In the genomic region with DNA sequence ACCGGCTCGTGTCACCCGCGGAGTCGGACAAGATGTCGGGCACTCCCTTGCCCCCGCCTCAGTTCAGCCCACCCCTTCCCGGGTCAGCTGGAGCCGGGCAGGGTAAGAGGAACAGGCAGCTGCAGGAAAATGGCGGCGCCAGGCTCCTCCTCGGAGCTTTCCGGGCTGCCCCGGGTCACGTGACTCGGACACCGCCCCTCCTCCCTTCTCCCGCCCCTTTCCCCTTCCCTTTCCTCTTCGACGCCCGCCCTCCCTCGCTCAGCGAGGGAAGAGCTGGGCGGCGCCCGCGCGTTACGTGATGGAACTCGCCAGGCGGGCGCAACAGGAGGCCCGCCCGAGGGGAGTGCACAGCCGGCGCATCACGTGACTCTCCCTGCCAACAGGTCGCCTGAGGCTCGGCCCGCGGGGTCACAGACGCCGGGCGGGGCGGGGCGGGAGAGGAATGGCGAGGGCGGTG, we compare ENCODE assay signal across 1 cellular context.
A peak's percentile ranks its signal among the peaks of the same experiment; 100 is the strongest.
TF ChIP-seq lines count a peak whose summit lies in the region.

A gene with protein sequence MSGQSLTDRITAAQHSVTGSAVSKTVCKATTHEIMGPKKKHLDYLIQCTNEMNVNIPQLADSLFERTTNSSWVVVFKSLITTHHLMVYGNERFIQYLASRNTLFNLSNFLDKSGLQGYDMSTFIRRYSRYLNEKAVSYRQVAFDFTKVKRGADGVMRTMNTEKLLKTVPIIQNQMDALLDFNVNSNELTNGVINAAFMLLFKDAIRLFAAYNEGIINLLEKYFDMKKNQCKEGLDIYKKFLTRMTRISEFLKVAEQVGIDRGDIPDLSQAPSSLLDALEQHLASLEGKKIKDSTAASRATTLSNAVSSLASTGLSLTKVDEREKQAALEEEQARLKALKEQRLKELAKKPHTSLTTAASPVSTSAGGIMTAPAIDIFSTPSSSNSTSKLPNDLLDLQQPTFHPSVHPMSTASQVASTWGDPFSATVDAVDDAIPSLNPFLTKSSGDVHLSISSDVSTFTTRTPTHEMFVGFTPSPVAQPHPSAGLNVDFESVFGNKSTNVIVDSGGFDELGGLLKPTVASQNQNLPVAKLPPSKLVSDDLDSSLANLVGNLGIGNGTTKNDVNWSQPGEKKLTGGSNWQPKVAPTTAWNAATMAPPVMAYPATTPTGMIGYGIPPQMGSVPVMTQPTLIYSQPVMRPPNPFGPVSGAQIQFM (minus strand): TSS at position 134 of the 457 bp plus-strand sequence. CDS start 304 bp downstream, outside the sequence.

TF ChIP-seq in HepG2, 621 proteins besides CTCF, POLR2A, EP300 and RAD21 (continued from another document and continues in another):
- peak; percentile 99 for TF ChIP-seq RAD51 (IDR thresholded peaks at IDR 0.05; ENCODE audit: borderline replicate concordance)
- TF ChIP-seq ZNF253 (CRISPR knock-in tag; IDR thresholded peaks at IDR 0.05; ENCODE audit: borderline replicate concordance), result no peak
- TF ChIP-seq, protein P1, sequence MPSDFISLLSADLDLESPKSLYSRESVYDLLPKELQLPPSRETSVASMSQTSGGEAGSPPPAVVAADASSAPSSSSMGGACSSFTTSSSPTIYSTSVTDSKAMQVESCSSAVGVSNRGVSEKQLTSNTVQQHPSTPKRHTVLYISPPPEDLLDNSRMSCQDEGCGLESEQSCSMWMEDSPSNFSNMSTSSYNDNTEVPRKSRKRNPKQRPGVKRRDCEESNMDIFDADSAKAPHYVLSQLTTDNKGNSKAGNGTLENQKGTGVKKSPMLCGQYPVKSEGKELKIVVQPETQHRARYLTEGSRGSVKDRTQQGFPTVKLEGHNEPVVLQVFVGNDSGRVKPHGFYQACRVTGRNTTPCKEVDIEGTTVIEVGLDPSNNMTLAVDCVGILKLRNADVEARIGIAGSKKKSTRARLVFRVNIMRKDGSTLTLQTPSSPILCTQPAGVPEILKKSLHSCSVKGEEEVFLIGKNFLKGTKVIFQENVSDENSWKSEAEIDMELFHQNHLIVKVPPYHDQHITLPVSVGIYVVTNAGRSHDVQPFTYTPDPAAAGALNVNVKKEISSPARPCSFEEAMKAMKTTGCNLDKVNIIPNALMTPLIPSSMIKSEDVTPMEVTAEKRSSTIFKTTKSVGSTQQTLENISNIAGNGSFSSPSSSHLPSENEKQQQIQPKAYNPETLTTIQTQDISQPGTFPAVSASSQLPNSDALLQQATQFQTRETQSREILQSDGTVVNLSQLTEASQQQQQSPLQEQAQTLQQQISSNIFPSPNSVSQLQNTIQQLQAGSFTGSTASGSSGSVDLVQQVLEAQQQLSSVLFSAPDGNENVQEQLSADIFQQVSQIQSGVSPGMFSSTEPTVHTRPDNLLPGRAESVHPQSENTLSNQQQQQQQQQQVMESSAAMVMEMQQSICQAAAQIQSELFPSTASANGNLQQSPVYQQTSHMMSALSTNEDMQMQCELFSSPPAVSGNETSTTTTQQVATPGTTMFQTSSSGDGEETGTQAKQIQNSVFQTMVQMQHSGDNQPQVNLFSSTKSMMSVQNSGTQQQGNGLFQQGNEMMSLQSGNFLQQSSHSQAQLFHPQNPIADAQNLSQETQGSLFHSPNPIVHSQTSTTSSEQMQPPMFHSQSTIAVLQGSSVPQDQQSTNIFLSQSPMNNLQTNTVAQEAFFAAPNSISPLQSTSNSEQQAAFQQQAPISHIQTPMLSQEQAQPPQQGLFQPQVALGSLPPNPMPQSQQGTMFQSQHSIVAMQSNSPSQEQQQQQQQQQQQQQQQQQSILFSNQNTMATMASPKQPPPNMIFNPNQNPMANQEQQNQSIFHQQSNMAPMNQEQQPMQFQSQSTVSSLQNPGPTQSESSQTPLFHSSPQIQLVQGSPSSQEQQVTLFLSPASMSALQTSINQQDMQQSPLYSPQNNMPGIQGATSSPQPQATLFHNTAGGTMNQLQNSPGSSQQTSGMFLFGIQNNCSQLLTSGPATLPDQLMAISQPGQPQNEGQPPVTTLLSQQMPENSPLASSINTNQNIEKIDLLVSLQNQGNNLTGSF (CRISPR knock-in tag; IDR thresholded peaks at IDR 0.05), result no peak
- TF ChIP-seq ZNF724P (CRISPR knock-in tag; IDR thresholded peaks at IDR 0.05; ENCODE audit: borderline replicate concordance), result peak; percentile 59; the same call in 1 of the 2 replicates
- TF ChIP-seq ZNF496 (CRISPR knock-in tag; IDR thresholded peaks at IDR 0.05; ENCODE audit: insufficient replicate concordance), result no peak
- TF ChIP-seq ZSCAN30 (CRISPR knock-in tag; IDR thresholded peaks at IDR 0.05), result no peak
- peak; percentile 85 for TF ChIP-seq GABPB1 (CRISPR knock-in tag; IDR thresholded peaks at IDR 0.05)
- TF ChIP-seq ZNF136 (CRISPR knock-in tag; IDR thresholded peaks at IDR 0.05; ENCODE audit: low read depth), result 0 out of 2 replicates have a peak, but pooled peaks have one; percentile 57
- TF ChIP-seq BORCS8-MEF2B (CRISPR knock-in tag; IDR thresholded peaks at IDR 0.05), result no peak
- no peak for TF ChIP-seq POLR2AphosphoS2 (IDR thresholded peaks at IDR 0.05; ENCODE audit: low read depth, low read length)
- no peak for TF ChIP-seq ZBTB21 (CRISPR knock-in tag; IDR thresholded peaks at IDR 0.05)
- TF ChIP-seq, protein P2, sequence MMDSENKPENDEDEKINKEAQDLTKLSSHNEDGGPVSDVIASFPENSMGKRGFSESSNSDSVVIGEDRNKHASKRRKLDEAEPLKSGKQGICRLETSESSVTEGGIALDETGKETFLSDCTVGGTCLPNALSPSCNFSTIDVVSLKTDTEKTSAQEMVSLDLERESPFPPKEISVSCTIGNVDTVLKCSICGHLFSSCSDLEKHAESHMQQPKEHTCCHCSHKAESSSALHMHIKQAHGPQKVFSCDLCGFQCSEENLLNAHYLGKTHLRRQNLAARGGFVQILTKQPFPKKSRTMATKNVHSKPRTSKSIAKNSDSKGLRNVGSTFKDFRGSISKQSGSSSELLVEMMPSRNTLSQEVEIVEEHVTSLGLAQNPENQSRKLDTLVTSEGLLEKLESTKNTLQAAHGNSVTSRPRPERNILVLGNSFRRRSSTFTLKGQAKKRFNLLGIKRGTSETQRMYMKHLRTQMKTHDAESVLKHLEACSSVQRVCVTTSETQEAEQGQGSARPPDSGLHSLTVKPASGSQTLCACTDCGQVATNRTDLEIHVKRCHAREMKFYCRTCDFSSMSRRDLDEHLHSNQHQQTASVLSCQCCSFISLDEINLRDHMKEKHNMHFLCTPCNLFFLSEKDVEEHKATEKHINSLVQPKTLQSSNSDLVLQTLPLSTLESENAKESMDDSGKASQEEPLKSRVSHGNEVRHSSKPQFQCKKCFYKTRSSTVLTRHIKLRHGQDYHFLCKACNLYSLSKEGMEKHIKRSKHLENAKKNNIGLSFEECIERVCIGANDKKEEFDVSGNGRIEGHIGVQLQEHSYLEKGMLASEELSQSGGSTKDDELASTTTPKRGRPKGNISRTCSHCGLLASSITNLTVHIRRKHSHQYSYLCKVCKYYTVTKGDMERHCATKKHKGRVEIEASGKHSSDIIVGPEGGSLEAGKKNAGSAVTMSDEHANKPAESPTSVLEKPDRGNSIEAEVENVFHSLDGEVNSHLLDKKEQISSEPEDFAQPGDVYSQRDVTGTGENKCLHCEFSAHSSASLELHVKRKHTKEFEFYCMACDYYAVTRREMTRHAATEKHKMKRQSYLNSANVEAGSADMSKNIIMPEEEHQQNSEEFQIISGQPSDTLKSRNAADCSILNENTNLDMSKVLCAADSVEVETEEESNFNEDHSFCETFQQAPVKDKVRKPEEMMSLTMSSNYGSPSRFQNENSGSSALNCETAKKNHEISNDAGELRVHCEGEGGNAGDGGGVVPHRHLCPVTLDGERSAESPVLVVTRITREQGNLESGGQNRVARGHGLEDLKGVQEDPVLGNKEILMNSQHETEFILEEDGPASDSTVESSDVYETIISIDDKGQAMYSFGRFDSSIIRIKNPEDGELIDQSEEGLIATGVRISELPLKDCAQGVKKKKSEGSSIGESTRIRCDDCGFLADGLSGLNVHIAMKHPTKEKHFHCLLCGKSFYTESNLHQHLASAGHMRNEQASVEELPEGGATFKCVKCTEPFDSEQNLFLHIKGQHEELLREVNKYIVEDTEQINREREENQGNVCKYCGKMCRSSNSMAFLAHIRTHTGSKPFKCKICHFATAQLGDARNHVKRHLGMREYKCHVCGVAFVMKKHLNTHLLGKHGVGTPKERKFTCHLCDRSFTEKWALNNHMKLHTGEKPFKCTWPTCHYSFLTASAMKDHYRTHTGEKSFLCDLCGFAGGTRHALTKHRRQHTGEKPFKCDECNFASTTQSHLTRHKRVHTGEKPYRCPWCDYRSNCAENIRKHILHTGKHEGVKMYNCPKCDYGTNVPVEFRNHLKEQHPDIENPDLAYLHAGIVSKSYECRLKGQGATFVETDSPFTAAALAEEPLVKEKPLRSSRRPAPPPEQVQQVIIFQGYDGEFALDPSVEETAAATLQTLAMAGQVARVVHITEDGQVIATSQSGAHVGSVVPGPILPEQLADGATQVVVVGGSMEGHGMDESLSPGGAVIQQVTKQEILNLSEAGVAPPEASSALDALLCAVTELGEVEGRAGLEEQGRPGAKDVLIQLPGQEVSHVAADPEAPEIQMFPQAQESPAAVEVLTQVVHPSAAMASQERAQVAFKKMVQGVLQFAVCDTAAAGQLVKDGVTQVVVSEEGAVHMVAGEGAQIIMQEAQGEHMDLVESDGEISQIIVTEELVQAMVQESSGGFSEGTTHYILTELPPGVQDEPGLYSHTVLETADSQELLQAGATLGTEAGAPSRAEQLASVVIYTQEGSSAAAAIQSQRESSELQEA (CRISPR knock-in tag; IDR thresholded peaks at IDR 0.05; ENCODE audit: not compliant biosample characterization), result no peak
- TF ChIP-seq MAZ (IDR thresholded peaks at IDR 0.05; ENCODE audit: borderline replicate concordance, low read depth, low read length), result peak; percentile 85
- peak; percentile 82 for TF ChIP-seq MAZ (CRISPR knock-in tag; IDR thresholded peaks at IDR 0.05; ENCODE audit: low read depth)
- TF ChIP-seq, protein P3, sequence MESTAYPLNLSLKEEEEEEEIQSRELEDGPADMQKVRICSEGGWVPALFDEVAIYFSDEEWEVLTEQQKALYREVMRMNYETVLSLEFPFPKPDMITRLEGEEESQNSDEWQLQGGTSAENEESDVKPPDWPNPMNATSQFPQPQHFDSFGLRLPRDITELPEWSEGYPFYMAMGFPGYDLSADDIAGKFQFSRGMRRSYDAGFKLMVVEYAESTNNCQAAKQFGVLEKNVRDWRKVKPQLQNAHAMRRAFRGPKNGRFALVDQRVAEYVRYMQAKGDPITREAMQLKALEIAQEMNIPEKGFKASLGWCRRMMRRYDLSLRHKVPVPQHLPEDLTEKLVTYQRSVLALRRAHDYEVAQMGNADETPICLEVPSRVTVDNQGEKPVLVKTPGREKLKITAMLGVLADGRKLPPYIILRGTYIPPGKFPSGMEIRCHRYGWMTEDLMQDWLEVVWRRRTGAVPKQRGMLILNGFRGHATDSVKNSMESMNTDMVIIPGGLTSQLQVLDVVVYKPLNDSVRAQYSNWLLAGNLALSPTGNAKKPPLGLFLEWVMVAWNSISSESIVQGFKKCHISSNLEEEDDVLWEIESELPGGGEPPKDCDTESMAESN (CRISPR knock-in tag; conservative IDR thresholded peaks at IDR 0.05), result no peak; the same call in 1 of the 2 replicates
- TF ChIP-seq, protein P4, sequence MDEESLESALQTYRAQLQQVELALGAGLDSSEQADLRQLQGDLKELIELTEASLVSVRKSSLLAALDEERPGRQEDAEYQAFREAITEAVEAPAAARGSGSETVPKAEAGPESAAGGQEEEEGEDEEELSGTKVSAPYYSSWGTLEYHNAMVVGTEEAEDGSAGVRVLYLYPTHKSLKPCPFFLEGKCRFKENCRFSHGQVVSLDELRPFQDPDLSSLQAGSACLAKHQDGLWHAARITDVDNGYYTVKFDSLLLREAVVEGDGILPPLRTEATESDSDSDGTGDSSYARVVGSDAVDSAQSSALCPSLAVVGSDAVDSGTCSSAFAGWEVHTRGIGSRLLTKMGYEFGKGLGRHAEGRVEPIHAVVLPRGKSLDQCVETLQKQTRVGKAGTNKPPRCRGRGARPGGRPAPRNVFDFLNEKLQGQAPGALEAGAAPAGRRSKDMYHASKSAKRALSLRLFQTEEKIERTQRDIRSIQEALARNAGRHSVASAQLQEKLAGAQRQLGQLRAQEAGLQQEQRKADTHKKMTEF (CRISPR knock-in tag; IDR thresholded peaks at IDR 0.05), result peak; percentile 87
- peak; percentile 72 for TF ChIP-seq ZNF605 (CRISPR knock-in tag; IDR thresholded peaks at IDR 0.05)
- 0 out of 2 replicates have a peak, but pooled peaks have one; percentile 23 for TF ChIP-seq PRMT3 (CRISPR knock-in tag; IDR thresholded peaks at IDR 0.05; ENCODE audit: borderline replicate concordance, low read depth)
- TF ChIP-seq, protein P5, sequence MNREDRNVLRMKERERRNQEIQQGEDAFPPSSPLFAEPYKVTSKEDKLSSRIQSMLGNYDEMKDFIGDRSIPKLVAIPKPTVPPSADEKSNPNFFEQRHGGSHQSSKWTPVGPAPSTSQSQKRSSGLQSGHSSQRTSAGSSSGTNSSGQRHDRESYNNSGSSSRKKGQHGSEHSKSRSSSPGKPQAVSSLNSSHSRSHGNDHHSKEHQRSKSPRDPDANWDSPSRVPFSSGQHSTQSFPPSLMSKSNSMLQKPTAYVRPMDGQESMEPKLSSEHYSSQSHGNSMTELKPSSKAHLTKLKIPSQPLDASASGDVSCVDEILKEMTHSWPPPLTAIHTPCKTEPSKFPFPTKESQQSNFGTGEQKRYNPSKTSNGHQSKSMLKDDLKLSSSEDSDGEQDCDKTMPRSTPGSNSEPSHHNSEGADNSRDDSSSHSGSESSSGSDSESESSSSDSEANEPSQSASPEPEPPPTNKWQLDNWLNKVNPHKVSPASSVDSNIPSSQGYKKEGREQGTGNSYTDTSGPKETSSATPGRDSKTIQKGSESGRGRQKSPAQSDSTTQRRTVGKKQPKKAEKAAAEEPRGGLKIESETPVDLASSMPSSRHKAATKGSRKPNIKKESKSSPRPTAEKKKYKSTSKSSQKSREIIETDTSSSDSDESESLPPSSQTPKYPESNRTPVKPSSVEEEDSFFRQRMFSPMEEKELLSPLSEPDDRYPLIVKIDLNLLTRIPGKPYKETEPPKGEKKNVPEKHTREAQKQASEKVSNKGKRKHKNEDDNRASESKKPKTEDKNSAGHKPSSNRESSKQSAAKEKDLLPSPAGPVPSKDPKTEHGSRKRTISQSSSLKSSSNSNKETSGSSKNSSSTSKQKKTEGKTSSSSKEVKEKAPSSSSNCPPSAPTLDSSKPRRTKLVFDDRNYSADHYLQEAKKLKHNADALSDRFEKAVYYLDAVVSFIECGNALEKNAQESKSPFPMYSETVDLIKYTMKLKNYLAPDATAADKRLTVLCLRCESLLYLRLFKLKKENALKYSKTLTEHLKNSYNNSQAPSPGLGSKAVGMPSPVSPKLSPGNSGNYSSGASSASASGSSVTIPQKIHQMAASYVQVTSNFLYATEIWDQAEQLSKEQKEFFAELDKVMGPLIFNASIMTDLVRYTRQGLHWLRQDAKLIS (CRISPR knock-in tag; IDR thresholded peaks at IDR 0.05), result no peak
- TF ChIP-seq, protein P6, sequence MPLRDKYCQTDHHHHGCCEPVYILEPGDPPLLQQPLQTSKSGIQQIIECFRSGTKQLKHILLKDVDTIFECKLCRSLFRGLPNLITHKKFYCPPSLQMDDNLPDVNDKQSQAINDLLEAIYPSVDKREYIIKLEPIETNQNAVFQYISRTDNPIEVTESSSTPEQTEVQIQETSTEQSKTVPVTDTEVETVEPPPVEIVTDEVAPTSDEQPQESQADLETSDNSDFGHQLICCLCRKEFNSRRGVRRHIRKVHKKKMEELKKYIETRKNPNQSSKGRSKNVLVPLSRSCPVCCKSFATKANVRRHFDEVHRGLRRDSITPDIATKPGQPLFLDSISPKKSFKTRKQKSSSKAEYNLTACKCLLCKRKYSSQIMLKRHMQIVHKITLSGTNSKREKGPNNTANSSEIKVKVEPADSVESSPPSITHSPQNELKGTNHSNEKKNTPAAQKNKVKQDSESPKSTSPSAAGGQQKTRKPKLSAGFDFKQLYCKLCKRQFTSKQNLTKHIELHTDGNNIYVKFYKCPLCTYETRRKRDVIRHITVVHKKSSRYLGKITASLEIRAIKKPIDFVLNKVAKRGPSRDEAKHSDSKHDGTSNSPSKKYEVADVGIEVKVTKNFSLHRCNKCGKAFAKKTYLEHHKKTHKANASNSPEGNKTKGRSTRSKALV (CRISPR knock-in tag; IDR thresholded peaks at IDR 0.05), result no peak
